Comparison of ENCODE assay signal across 8 cellular contexts in the genomic region with DNA sequence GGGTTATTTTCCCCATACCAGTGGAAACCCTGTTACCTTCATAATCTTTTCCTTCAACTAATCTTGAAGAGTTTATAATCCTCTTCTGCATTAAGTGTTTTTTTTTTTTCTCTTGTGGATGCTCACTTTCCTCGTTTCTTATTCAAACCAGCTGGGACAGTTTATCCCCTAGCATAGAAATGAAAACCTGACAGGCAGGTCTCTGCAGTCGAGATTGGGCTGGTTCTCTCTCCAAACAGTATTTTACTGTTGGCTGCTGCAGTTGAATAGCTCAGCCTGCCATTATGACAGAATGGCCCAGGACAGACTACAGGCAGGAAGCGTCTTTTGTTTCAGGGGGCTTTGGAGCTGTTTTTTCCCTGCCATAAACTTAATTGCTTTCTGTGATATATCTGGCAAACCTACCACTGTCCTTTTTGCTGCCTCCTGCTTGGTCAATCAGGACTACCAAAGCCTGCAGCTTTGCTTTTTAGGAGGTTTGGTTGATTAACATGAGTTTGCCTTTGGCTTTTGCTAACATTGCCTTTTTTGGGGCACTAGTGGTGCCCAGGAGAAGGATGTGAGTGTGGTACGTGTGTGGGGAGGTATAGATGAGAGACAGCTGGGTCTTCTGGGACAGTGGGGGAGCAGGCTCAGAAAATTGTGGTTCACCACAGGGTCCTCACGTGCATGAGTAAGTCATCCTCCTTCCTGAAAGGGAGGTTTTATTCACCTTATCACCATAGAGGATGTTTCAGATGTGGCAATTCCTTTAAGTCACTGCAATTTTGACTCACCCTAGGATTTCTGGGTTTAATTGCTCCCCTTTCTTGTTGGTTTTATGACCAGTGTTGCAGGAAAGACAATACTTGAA.
DNase-seq lines count a peak whose midpoint lies in the region; ATAC-seq and FAIRE-seq lines count a peak whose summit lies in the region.

No MANE protein-coding gene starts in this region.

- CTCF ChIA-PET in activated CD4-positive, alpha-beta memory T cell treated with anti-CD3 and anti-CD28 coated beads, Interleukin-2, amount 10 ng/mL, durations not matched to agents 7 days and 5 days (lab: Charles Lee), result interaction anchor here (0.7 kb wide), 1 partner anchor 522 kb away, joined by 3 read pairs; no protein-coding TSS in a partner anchor

- H3K4me3 ChIP-seq in skeletal muscle cell (ENCODE audit: low read depth, low read length), result no peak overlapping the region

- H3K4me3 Mint-ChIP-seq in activated CD4-positive, alpha-beta memory T cell treated with anti-CD3 and anti-CD28 coated beads, Interleukin-2, amount 10 ng/mL, durations not matched to agents 7 days and 5 days, result no peak overlapping the region

- H3K4me1 Mint-ChIP-seq in activated CD4-positive, alpha-beta memory T cell treated with anti-CD3 and anti-CD28 coated beads, Interleukin-2, amount 10 ng/mL, durations not matched to agents 7 days and 5 days, result peaks cover 10% of the 10 kb centered on the region

- peak; percentile 53 for DNase-seq in activated CD4-positive, alpha-beta memory T cell treated with anti-CD3 and anti-CD28 coated beads, Interleukin-2, amount 10 ng/mL, durations not matched to agents 7 days and 5 days
- DNase-seq in skeletal muscle cell (ENCODE audit: low read depth), result peak; percentile 1
- no peak for DNase-seq in NCI-H510A treated with DMSO at 0.1 percent for 48 hours (lab: John Stamatoyannopoulos, UW)
- no peak for DNase-seq in NCI-H748 (lab: John Stamatoyannopoulos, UW; ENCODE audit: unreplicated experiment)
- no peak for DNase-seq in RCC 7860 (ENCODE audit: low spot score)
- no peak for DNase-seq in NCI-H2081 (lab: John Stamatoyannopoulos, UW)

- peak; percentile 86 for ATAC-seq in GM18858 (IDR thresholded peaks at IDR 0.05; ENCODE audit: unreplicated experiment)
- peak; percentile 59 for ATAC-seq in HG03103 (IDR thresholded peaks at IDR 0.05; ENCODE audit: low read depth, unreplicated experiment)

- peaks cover 6% of the 10 kb centered on the region for H3K9me3 Mint-ChIP-seq in activated CD4-positive, alpha-beta memory T cell treated with anti-CD3 and anti-CD28 coated beads, Interleukin-2, amount 10 ng/mL, durations not matched to agents 7 days and 5 days

- H3K36me3 Mint-ChIP-seq in activated CD4-positive, alpha-beta memory T cell treated with anti-CD3 and anti-CD28 coated beads, Interleukin-2, amount 10 ng/mL, durations not matched to agents 7 days and 5 days (ENCODE audit: low read depth), result no peaks in the 10 kb centered on the region

- H3K27ac Mint-ChIP-seq in activated CD4-positive, alpha-beta memory T cell treated with anti-CD3 and anti-CD28 coated beads, Interleukin-2, amount 10 ng/mL, durations not matched to agents 7 days and 5 days, result no peak overlapping the region

- POLR2A ChIA-PET in activated CD4-positive, alpha-beta memory T cell treated with anti-CD3 and anti-CD28 coated beads, Interleukin-2, amount 10 ng/mL, durations not matched to agents 7 days and 5 days (lab: Charles Lee), result no interaction called here

- no peak for FAIRE-seq in RCC 7860 (lab: Jason Lieb, UNC)

- peaks cover 6% of the 10 kb centered on the region for H3K27me3 Mint-ChIP-seq in activated CD4-positive, alpha-beta memory T cell treated with anti-CD3 and anti-CD28 coated beads, Interleukin-2, amount 10 ng/mL, durations not matched to agents 7 days and 5 days

Comparison
In these comparisons a context has a peak if more than half of its experiments do, and no peak if none do; other contexts are left out.
1. DNase-seq: peak in activated CD4-positive, alpha-beta memory T cell treated with anti-CD3 and anti-CD28 coated beads, Interleukin-2, amount 10 ng/mL, durations not matched to agents 7 days and 5 days (single experiment) and skeletal muscle cell (single experiment); none in NCI-H510A treated with DMSO at 0.1 percent for 48 hours (single experiment), NCI-H748 (single experiment), RCC 7860 (single experiment) and NCI-H2081 (0 of 2).